Comparison of ENCODE assay signal across 10 cellular contexts in genomic region chr3:129593230-129593594, GRCh38. TPM values are rescaled to one million over a fixed set of nuclear protein-coding genes. Genes with fewer than 3 reads are reported as not detected.
DNase-seq lines count a peak whose midpoint lies in the region; ATAC-seq and TF ChIP-seq lines count a peak whose summit lies in the region.
"Had no signal": no experiment of that assay in that cellular context is flagged by ENCODE, and none has a peak within 500 bp of the region (broad histone marks: within the 10 kb centered on the region; RNA-seq: fewer than 3 reads in every experiment).

No MANE protein-coding gene starts in this region.

- TF ChIP-seq CTCF in LNCaP clone FGC (IDR thresholded peaks at IDR 0.05; ENCODE audit: control insufficient read depth, extremely low read depth, insufficient read depth) (peak; percentile 17; the same call in 1 of the 2 replicates), osteoblast (IDR thresholded peaks at IDR 0.05; ENCODE audit: extremely low read depth, low read depth, low read length) (no peak), lower leg skin (IDR thresholded peaks at IDR 0.05) (no peak)

- H3K4me1 ChIP-seq in BLaER1 treated with 17β-estradiol and CSF1 and Interleukin-3, amounts not matched to agents 10 nM and 100 nM, result peaks cover 96 to 100% (median 98%) of the 10 kb centered on the region in 10 experiments
- H3K4me1 ChIP-seq in duodenal mucosa (ENCODE audit: control insufficient read depth in 1 of 2, insufficient read depth in 2 of 2, low read length in 2 of 2) (peaks cover 26 to 57% of the 10 kb centered on the region in 2 donors), osteoblast (ENCODE audit: insufficient read depth, low read length) (peaks cover 57% of the 10 kb centered on the region)

- peak overlapping the region; percentile 92 to 100 (median 99) for H3K4me2 ChIP-seq in BLaER1 treated with 17β-estradiol and CSF1 and Interleukin-3, amounts not matched to agents 10 nM and 100 nM
- peak overlapping the region; percentile 50 for H3K4me2 ChIP-seq in osteoblast (ENCODE audit: insufficient read depth, low read length)

- ATAC-seq in HG02884 (IDR thresholded peaks at IDR 0.05; ENCODE audit: unreplicated experiment) (no peak), left lobe of liver (no peak)

- peak overlapping the region; percentile 30 to 96 (median 54); a peak in 19 of 20 replicates for H3K4me3 ChIP-seq in BLaER1 treated with 17β-estradiol and CSF1 and Interleukin-3, amounts not matched to agents 10 nM and 100 nM
- H3K4me3 ChIP-seq in LNCaP clone FGC (ENCODE audit: low read depth, low read length) (no peak overlapping the region), duodenal mucosa (ENCODE audit: low read depth in 1 of 2, low read length in 2 of 2) (peak overlapping the region in 1 of 2 donors; percentile 13), osteoblast (ENCODE audit: insufficient read depth, low read length) (peak overlapping the region; percentile 5), lower leg skin (ENCODE audit: low read depth, poor library complexity, severe bottlenecking) (no peak overlapping the region)

- intact Hi-C loops in lower leg skin (cut with DNase I; ENCODE audit: low total_unique reads), result no loop called here

- peaks cover 0 to 51% (median 10%) of the 10 kb centered on the region in 11 experiments; a peak in 14 of 22 replicates for H3K36me3 ChIP-seq in BLaER1 treated with 17β-estradiol and CSF1 and Interleukin-3, amounts not matched to agents 10 nM and 100 nM
- no peaks in the 10 kb centered on the region for H3K36me3 ChIP-seq in duodenal mucosa (ENCODE audit: control insufficient read depth in 1 of 2, insufficient read depth in 2 of 2, low read length in 2 of 2)
- peaks cover 10% of the 10 kb centered on the region for H3K36me3 ChIP-seq in osteoblast (ENCODE audit: insufficient read depth, low read length)

- H4K20me1 ChIP-seq in BLaER1 treated with 17β-estradiol and CSF1 and Interleukin-3, amounts not matched to agents 10 nM and 100 nM, result peaks cover 0 to 82% (median 12%) of the 10 kb centered on the region in 11 experiments; a peak in 11 of 22 replicates
- H4K20me1 ChIP-seq in osteoblast (ENCODE audit: insufficient read depth, low read length), result peaks cover 11% of the 10 kb centered on the region

- H3K27ac ChIP-seq in BLaER1 treated with 17β-estradiol and CSF1 and Interleukin-3, amounts not matched to agents 10 nM and 100 nM, result peak overlapping the region; percentile 90 to 100 (median 98)
- H3K27ac ChIP-seq in duodenal mucosa (ENCODE audit: low read depth, low read length) (peak overlapping the region; percentile 67), osteoblast (ENCODE audit: low read depth, low read length) (peak overlapping the region; percentile 96)

- no peak for TF ChIP-seq POLR2A in lower leg skin (IDR thresholded peaks at IDR 0.05)

- H3K27me3 ChIP-seq in BLaER1 treated with 17β-estradiol and CSF1 and Interleukin-3, amounts not matched to agents 10 nM and 100 nM, result no peaks in the 10 kb centered on the region
- H3K27me3 ChIP-seq in duodenal mucosa (ENCODE audit: control insufficient read depth in 1 of 2, insufficient read depth in 2 of 2, low read length in 2 of 2), result no peaks in the 10 kb centered on the region
- no peaks in the 10 kb centered on the region for H3K27me3 ChIP-seq in osteoblast (ENCODE audit: insufficient read depth, low read length)

- WGBS in lower leg skin, 2 donors, result 51 to 55% methylated on average over 8 of the region's 8 CpGs

- no peaks in the 10 kb centered on the region for H3K9me3 ChIP-seq in BLaER1 treated with 17β-estradiol and CSF1 and Interleukin-3, amounts not matched to agents 10 nM and 100 nM (replicated peaks in 1 of 11)
- no peaks in the 10 kb centered on the region for H3K9me3 ChIP-seq in duodenal mucosa (ENCODE audit: control insufficient read depth in 1 of 2, low read length in 2 of 2)
- H3K9me3 ChIP-seq in osteoblast (ENCODE audit: low read depth, low read length), result no peaks in the 10 kb centered on the region

- peaks cover 88% of the 10 kb centered on the region for H3K79me2 ChIP-seq in osteoblast (ENCODE audit: insufficient read depth, low read length)

- peak overlapping the region; percentile 82 to 95 (median 87) for H3K9ac ChIP-seq in BLaER1 treated with 17β-estradiol and CSF1 and Interleukin-3, amounts not matched to agents 10 nM and 100 nM
- H3K9ac ChIP-seq in duodenal mucosa (ENCODE audit: low read depth in 1 of 2, low read length in 2 of 2), result no peak overlapping the region

- no peak for DNase-seq in LNCaP clone FGC (ENCODE audit: low read depth)
- no peak for DNase-seq in osteoblast (ENCODE audit: insufficient read length, low spot score, missing footprints)
- no peak for DNase-seq in lower leg skin (ENCODE audit: low spot score in 2 of 2)
- DNase-seq in left lobe of liver (ENCODE audit: low spot score), result no peak
- DNase-seq in COR-L47 (lab: John Stamatoyannopoulos, UW), result no peak

- H2AFZ ChIP-seq in osteoblast (ENCODE audit: low read length), result peak overlapping the region; percentile 32

RNA-seq across cellular contexts. Expression of gene PLXND1, which starts 13.3 kb away (rescaled TPM):
- total RNA-seq in osteoblast (126 and 134 TPM in 2 replicates), lower leg skin (10 to 100 TPM; 24.0 to 42.6 (median 30.3) TPM), left lobe of liver (29.5 TPM)

RNA-seq across cellular contexts. Expression of gene H1-8, which starts 50.2 kb away (rescaled TPM):
- not detected in 2 replicates for total RNA-seq in osteoblast
- total RNA-seq in lower leg skin, result not detected
- not detected for total RNA-seq in left lobe of liver
- total RNA-seq: cerebellum, SK-MEL-5 had no signal

Comparison
In these comparisons a context has a peak if more than half of its experiments do, and no peak if none do; other contexts are left out.
1. H3K4me3 ChIP-seq: peak in BLaER1 treated with 17β-estradiol and CSF1 and Interleukin-3, amounts not matched to agents 10 nM and 100 nM (10 of 10) and osteoblast (single experiment); none in LNCaP clone FGC (single experiment) and lower leg skin (single experiment).
2. H3K9ac ChIP-seq: peak in BLaER1 treated with 17β-estradiol and CSF1 and Interleukin-3, amounts not matched to agents 10 nM and 100 nM (11 of 11); none in duodenal mucosa (0 of 2).
3. Peak in every context shown above with its lines, with median percentiles within 50 percentile points of each other: H3K27ac ChIP-seq.